13 cellular contexts compared by ENCODE assay signal in the genomic region with DNA sequence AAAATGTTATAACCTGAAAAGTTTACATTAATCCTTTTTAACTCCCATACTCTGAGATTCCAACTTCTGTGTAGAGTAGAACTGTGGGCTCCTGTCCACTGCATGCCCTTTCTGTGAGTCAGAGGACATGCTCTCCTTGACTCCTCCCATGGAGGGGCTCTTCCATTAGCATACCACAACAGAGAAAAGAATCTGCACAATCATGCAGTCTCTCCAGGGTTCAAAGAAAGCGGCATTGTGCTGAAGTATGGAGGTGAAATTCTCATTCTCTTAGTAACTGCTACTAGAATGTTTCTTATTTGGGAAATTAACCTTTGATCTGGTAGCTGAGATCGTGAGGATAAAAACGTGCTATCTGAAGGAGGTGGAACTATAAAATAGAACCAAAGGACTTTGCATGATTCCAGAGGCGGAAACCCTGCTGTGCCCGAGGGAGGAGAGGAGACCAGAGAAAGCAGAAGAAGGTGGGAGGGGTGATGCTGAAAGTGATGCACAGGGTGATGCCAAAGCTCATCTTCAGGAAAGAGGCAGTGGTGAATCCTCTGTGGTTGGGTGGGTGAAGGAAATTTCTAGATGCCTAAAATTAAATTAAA.
DNase-seq lines count a peak whose midpoint lies in the region; ATAC-seq and TF ChIP-seq lines count a peak whose summit lies in the region.
"Had no signal": no experiment of that assay in that cellular context is flagged by ENCODE, and none has a peak within 500 bp of the region (broad histone marks: within the 10 kb centered on the region; RNA-seq: fewer than 3 reads in every experiment).

No MANE protein-coding gene starts in this region.

- H3K4me1 ChIP-seq in lower lobe of right lung (no peaks in the 10 kb centered on the region), gastroesophageal sphincter (no peaks in the 10 kb centered on the region)

- intact Hi-C loops in lower lobe of right lung (cut with DNase I), result no loop called here

- DNase-seq in AG04450 (ENCODE audit: low read depth, low spot score), result peak; percentile 37
- DNase-seq in HK-2 (ENCODE audit: unreplicated experiment), result peak; percentile 12
- peak; percentile 72 for DNase-seq in astrocyte of the cerebellum (ENCODE audit: low read depth)
- no peak for DNase-seq in lower lobe of right lung
- no peak for DNase-seq in amniotic stem cell (lab: John Stamatoyannopoulos, UW)
- no peak for DNase-seq in OCI-M1 (lab: John Stamatoyannopoulos, UW)
- DNase-seq: activated B cell treated with CpG ODN at 0.5 μM for 24 hours, KG1, left colon, NCI-H1694, NCI-H524 treated with DMSO at 0.1 percent for 48 hours had no signal

- no peak for TF ChIP-seq POLR2A in gastroesophageal sphincter (IDR thresholded peaks at IDR 0.05)

- no peaks in the 10 kb centered on the region for H3K9me3 ChIP-seq in AG04450 (ENCODE audit: control insufficient read depth, insufficient read depth, low read length)
- no peaks in the 10 kb centered on the region for H3K9me3 ChIP-seq in lower lobe of right lung
- no peaks in the 10 kb centered on the region for H3K9me3 ChIP-seq in gastroesophageal sphincter

- H3K27me3 ChIP-seq in AG04450 (ENCODE audit: control insufficient read depth, insufficient read depth, low read length), result no peaks in the 10 kb centered on the region
- no peaks in the 10 kb centered on the region for H3K27me3 ChIP-seq in lower lobe of right lung (ENCODE audit: low read depth)
- no peaks in the 10 kb centered on the region for H3K27me3 ChIP-seq in gastroesophageal sphincter

- CTCF ChIA-PET in AG04450 (lab: Charles Lee), result no interaction called here

- H3K27ac ChIP-seq in AG04450 (ENCODE audit: low read depth, low read length) (peak overlapping the region; percentile 68), lower lobe of right lung (no peak overlapping the region), gastroesophageal sphincter (no peak overlapping the region)

- TF ChIP-seq CTCF in AG04450 (IDR thresholded peaks at IDR 0.05; ENCODE audit: low read depth, low read length) (no peak), astrocyte of the cerebellum (IDR thresholded peaks at IDR 0.05; ENCODE audit: low read depth, low read length, missing control alignments) (no peak), lower lobe of right lung (IDR thresholded peaks at IDR 0.05) (no peak), gastroesophageal sphincter (IDR thresholded peaks at IDR 0.05) (no peak)

- 35 to 39% methylated on average over 4 to 5 of the region's 5 CpGs for WGBS in gastroesophageal sphincter (ENCODE audit: low coverage in 1 of 2), 2 donors

- no peaks in the 10 kb centered on the region for H3K36me3 ChIP-seq in lower lobe of right lung
- H3K36me3 ChIP-seq in gastroesophageal sphincter, result no peaks in the 10 kb centered on the region

- POLR2A ChIA-PET in AG04450 (lab: Yijun Ruan, JAX), result no interaction called here

- TF ChIP-seq EP300 in gastroesophageal sphincter (IDR thresholded peaks at IDR 0.05), result no peak

- ATAC-seq in lower lobe of right lung (peak; percentile 79 to 88), gastroesophageal sphincter (no peak), GM18909 (IDR thresholded peaks at IDR 0.05; ENCODE audit: poor library complexity, unreplicated experiment) (no peak)
- ATAC-seq: left colon had no signal

- in situ Hi-C loops in astrocyte of the cerebellum (cut with HindIII; ENCODE audit: low sequenced_read_pairs), result no loop called here

- H3K4me3 ChIP-seq in AG04450 (ENCODE audit: low read depth, low read length), result peak overlapping the region; percentile 18
- no peak overlapping the region for H3K4me3 ChIP-seq in astrocyte of the cerebellum (ENCODE audit: low read depth, low read length)
- H3K4me3 ChIP-seq in lower lobe of right lung, result no peak overlapping the region
- H3K4me3 ChIP-seq in gastroesophageal sphincter, result no peak overlapping the region

Comparison
In these comparisons a context has a peak if more than half of its experiments do, and no peak if none do; other contexts are left out.
1. DNase-seq: peak in AG04450 (single experiment), HK-2 (single experiment) and astrocyte of the cerebellum (single experiment); none in lower lobe of right lung (single experiment), amniotic stem cell (single experiment) and OCI-M1 (single experiment).
2. ATAC-seq: peak in lower lobe of right lung (2 of 2); none in gastroesophageal sphincter (single experiment) and GM18909 (single experiment).